ENCODE assay signal across 8 cellular contexts in the genomic region with DNA sequence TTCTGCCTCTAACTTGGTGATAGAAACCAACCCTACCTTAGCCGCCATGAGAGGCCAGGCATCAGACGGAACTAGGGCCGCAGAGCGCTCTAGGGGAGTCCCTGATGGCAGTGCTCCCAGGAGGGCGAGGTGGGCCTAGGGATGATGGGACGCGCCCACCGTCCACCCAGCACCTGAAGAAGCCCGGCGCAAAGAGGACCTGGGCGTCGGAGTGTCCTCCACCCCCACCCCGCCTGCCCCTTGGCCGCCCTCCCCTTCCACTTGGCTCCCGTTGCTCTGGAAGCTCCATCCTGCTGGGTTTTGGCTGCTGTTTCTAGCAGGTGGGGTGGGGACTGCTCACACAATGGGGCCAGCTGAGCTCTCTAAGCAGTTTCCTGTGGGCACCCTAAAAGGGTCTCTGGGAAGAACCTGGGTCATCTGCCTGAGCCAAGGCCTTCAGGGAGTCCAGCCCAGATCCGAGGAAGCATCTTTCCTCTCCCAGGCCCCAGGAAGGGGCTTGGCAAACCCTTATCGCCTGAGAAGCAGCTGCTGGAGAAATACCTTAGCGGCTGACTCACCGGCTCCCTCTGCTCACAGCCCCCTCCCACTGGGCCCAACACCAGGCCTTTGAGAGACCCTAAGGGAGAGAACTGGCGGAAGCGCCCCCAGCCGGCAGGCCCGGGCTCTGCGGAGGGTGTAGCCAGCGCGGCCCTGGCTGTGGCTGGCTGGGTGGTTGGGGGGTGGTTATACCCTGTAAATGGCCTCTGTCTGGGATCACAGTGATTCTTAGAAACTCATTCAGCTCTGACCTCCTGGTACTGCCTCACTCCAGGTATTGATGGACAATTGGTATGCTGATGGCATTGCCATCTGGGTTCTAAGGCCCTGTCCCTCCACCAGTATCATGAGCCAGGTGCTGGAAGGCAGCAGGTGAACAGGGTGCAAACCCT. TPM values are rescaled to one million over a fixed set of nuclear protein-coding genes. Genes with fewer than 3 reads are reported as not detected.
DNase-seq lines count a peak whose midpoint lies in the region; ATAC-seq and TF ChIP-seq lines count a peak whose summit lies in the region.

No MANE protein-coding gene starts in this region.

- WGBS in suprapubic skin, result 34% methylated on average over 8 of the region's 26 CpGs

- H3K9me3 ChIP-seq in suprapubic skin, result no peaks in the 10 kb centered on the region

- ATAC-seq in Right ventricle myocardium inferior (peak; percentile 50), HG03520 (IDR thresholded peaks at IDR 0.05; ENCODE audit: unreplicated experiment) (no peak)
- ATAC-seq in activated CD8-positive, alpha-beta T cell treated with anti-CD3 and anti-CD28 coated beads for 36 hours, result no peak

- no peaks in the 10 kb centered on the region for H3K36me3 ChIP-seq in suprapubic skin

- TF ChIP-seq POLR2A in suprapubic skin (IDR thresholded peaks at IDR 0.05), result no peak

- H3K9me3 Mint-ChIP-seq in activated CD8-positive, alpha-beta T cell treated with anti-CD3 and anti-CD28 coated beads for 36 hours, result no peaks in the 10 kb centered on the region

- peaks cover 12% of the 10 kb centered on the region for H3K4me1 Mint-ChIP-seq in activated CD8-positive, alpha-beta T cell treated with anti-CD3 and anti-CD28 coated beads for 36 hours (ENCODE audit: low read depth)

- peak overlapping the region; percentile 72 for H3K4me3 Mint-ChIP-seq in activated CD8-positive, alpha-beta T cell treated with anti-CD3 and anti-CD28 coated beads for 36 hours

- TF ChIP-seq CTCF in activated CD8-positive, alpha-beta T cell treated with anti-CD3 and anti-CD28 coated beads for 36 hours (IDR thresholded peaks at IDR 0.05), result peak; percentile 40
- peak in 1 of 2 donors; percentile 29 for TF ChIP-seq CTCF in suprapubic skin (IDR thresholded peaks at IDR 0.05)

- POLR2A ChIA-PET in activated CD8-positive, alpha-beta T cell treated with anti-CD3 and anti-CD28 coated beads for 36 hours (lab: Charles Lee), result interaction anchor here (1.4 to 1.7 kb wide), 2 partner anchors 17 to 54 kb away, joined by 3 to 5 read pairs; no protein-coding TSS in a partner anchor

- peak overlapping the region; percentile 49 for H3K4me3 ChIP-seq in suprapubic skin

- intact Hi-C loops in Right ventricle myocardium inferior (cut with DNase I), result loop anchor here (2.0 to 5.0 kb wide), 2 partner anchors 18 to 54 kb away; no protein-coding TSS in a partner anchor
- intact Hi-C loops in cardiac septum (cut with DNase I), result loop anchor here (2.0 kb wide), 2 partner anchors 18 to 54 kb away; no protein-coding TSS in a partner anchor
- intact Hi-C loops in activated CD8-positive, alpha-beta T cell treated with anti-CD3 and anti-CD28 coated beads for 36 hours (cut with micrococcal nuclease), result no loop called here

- peak overlapping the region; percentile 28 for H3K27ac ChIP-seq in suprapubic skin

- H3K27me3 ChIP-seq in suprapubic skin, result peaks cover 5% of the 10 kb centered on the region

- H3K27me3 Mint-ChIP-seq in activated CD8-positive, alpha-beta T cell treated with anti-CD3 and anti-CD28 coated beads for 36 hours, result peaks cover 8% of the 10 kb centered on the region

- no peak overlapping the region for H3K27ac Mint-ChIP-seq in activated CD8-positive, alpha-beta T cell treated with anti-CD3 and anti-CD28 coated beads for 36 hours

- TF ChIP-seq EP300 in suprapubic skin (IDR thresholded peaks at IDR 0.05), result no peak

- CTCF ChIA-PET in activated CD8-positive, alpha-beta T cell treated with anti-CD3 and anti-CD28 coated beads for 36 hours (lab: Charles Lee), result interaction anchor here (1.0 to 9.4 kb wide), 15 partner anchors 8 to 332 kb away, joined by 3 to 73 read pairs (median 4); a partner anchor contains a TSS

- H3K4me1 ChIP-seq in suprapubic skin, result peaks cover 50% of the 10 kb centered on the region

- H3K36me3 Mint-ChIP-seq in activated CD8-positive, alpha-beta T cell treated with anti-CD3 and anti-CD28 coated beads for 36 hours (ENCODE audit: low read depth), result no peaks in the 10 kb centered on the region

- DNase-seq in Right ventricle myocardium inferior (ENCODE audit: missing footprints), result peak; percentile 80
- DNase-seq in cardiac septum (ENCODE audit: low spot score), result no peak
- peak; percentile 23 for DNase-seq in activated CD8-positive, alpha-beta T cell treated with anti-CD3 and anti-CD28 coated beads for 36 hours
- peak; percentile 93 for DNase-seq in hepatic stellate cell (ENCODE audit: low spot score)
- DNase-seq in suprapubic skin (ENCODE audit: low spot score in 2 of 2), result no peak
- no peak for DNase-seq in SW480 (ENCODE audit: low spot score)
- no peak for DNase-seq in AML-193 (lab: John Stamatoyannopoulos, UW)

RNA-seq across cellular contexts. Expression of a gene that starts 19.3 kb away (rescaled TPM):
- total RNA-seq in Right ventricle myocardium inferior (64.1 TPM), cardiac septum (8.6 TPM), suprapubic skin (1 to 10 TPM in 2 of 4 donors, under 1 TPM in 2; 0.79 to 2.3 (median 1.5) TPM)
- total RNA-seq in activated CD8-positive, alpha-beta T cell treated with anti-CD3 and anti-CD28 coated beads for 36 hours, result not detected

RNA-seq across cellular contexts. Expression of a gene that starts 50.5 kb away (rescaled TPM):
- total RNA-seq in Right ventricle myocardium inferior (67.5 TPM), cardiac septum (66.8 TPM), suprapubic skin (10 to 100 TPM; 60.5 to 91.0 (median 73.4) TPM)
- 10 to 100 TPM; 94.4 to 94.9 TPM for total RNA-seq in activated CD8-positive, alpha-beta T cell treated with anti-CD3 and anti-CD28 coated beads for 36 hours

Comparison
In these comparisons a context has a peak if more than half of its experiments do, and no peak if none do; other contexts are left out.
1. DNase-seq: peak in Right ventricle myocardium inferior (single experiment), activated CD8-positive, alpha-beta T cell treated with anti-CD3 and anti-CD28 coated beads for 36 hours (single experiment) and hepatic stellate cell (single experiment); none in cardiac septum (single experiment), suprapubic skin (0 of 2), SW480 (single experiment) and AML-193 (0 of 2).